ENCODE assay signal across 10 cellular contexts in the genomic region with DNA sequence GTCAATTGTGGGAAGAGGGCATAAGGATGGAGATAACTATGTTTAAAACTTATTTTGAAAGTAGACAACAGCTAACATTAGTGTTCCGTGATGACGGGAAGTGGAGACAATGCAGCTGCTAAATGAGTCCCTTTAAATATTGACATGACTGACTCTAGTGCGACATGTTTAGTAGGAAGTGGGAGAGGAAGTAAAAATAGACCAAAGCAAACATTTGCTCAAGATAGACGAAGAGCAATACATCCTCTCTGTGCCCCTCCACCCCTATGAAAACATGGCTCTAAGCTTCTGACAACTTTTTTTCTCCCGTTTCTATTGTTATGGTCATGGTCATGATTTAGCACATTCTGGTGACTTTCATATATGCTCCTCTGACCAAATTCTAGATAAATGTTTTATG. TPM values are rescaled to one million over a fixed set of nuclear protein-coding genes. Genes with fewer than 3 reads are reported as not detected.
A peak's percentile ranks its signal among the peaks of the same experiment; 100 is the strongest.
DNase-seq lines count a peak whose midpoint lies in the region; ATAC-seq and TF ChIP-seq lines count a peak whose summit lies in the region.
"Had no signal": no experiment of that assay in that cellular context is flagged by ENCODE, and none has a peak within 500 bp of the region (broad histone marks: within the 10 kb centered on the region; RNA-seq: fewer than 3 reads in every experiment).

No MANE protein-coding gene starts in this region.

- H3K27ac ChIP-seq in neutrophil = peak overlapping the region; percentile 56
- H3K27ac ChIP-seq: HL-60, WERI-Rb-1 had no signal

- peaks cover 31 to 48% of the 10 kb centered on the region in 2 experiments for H3K4me1 ChIP-seq in neutrophil (ENCODE audit: control insufficient read depth in 1 of 2, insufficient read depth in 1 of 2, low read depth in 1 of 2, low read length in 1 of 2)

- no peak overlapping the region for H3K27ac Mint-ChIP-seq in WTC11

- no peaks in the 10 kb centered on the region for H3K9me3 Mint-ChIP-seq in WTC11

- no peak for DNase-seq in WTC11 (ENCODE audit: low spot score)
- DNase-seq in NCI-H2227 (lab: John Stamatoyannopoulos, UW; ENCODE audit: unreplicated experiment) = no peak
- no peak for DNase-seq in COLO668 (lab: John Stamatoyannopoulos, UW; ENCODE audit: unreplicated experiment)
- no peak for DNase-seq in superior temporal gyrus (ENCODE audit: extremely low spot score)
- no peak for DNase-seq in inferior parietal cortex (ENCODE audit: extremely low spot score)
- DNase-seq: WERI-Rb-1 had no signal

- no peaks in the 10 kb centered on the region for H3K27me3 ChIP-seq in neutrophil

- peaks cover 15% of the 10 kb centered on the region for H3K4me1 Mint-ChIP-seq in WTC11

- no peaks in the 10 kb centered on the region for H3K36me3 ChIP-seq in neutrophil
- H3K36me3 ChIP-seq: WERI-Rb-1 had no signal

- ATAC-seq in GM18873 (IDR thresholded peaks at IDR 0.05; ENCODE audit: low FRiP score, unreplicated experiment) = peak; percentile 57
- ATAC-seq in HG02870 (IDR thresholded peaks at IDR 0.05; ENCODE audit: unreplicated experiment) = peak; percentile 47
- ATAC-seq in WTC11 = no peak

- H3K9me3 ChIP-seq in neutrophil = no peaks in the 10 kb centered on the region

- no peaks in the 10 kb centered on the region for H3K27me3 Mint-ChIP-seq in WTC11 (ENCODE audit: low read depth)

- TF ChIP-seq CTCF in WTC11 (IDR thresholded peaks at IDR 0.05) (no peak), neutrophil (IDR thresholded peaks at IDR 0.05) (no peak)

- CTCF ChIA-PET in WTC11 (lab: Charles Lee) = interaction anchor here (0.8 to 1.7 kb wide), 2 partner anchors 22 to 79 kb away, joined by 3 to 6 read pairs; no protein-coding TSS in a partner anchor

- H3K36me3 Mint-ChIP-seq in WTC11 = no peaks in the 10 kb centered on the region

- POLR2A ChIA-PET in WTC11 (lab: Charles Lee) = no interaction called here

- H3K4me3 ChIP-seq in neutrophil (ENCODE audit: low read depth in 1 of 2, low read length in 1 of 2) = no peak overlapping the region

- H3K4me3 Mint-ChIP-seq in WTC11 = no peak overlapping the region

TF ChIP-seq in WTC11, 78 proteins besides CTCF, POLR2A, EP300 and RAD21:
- no peak for TF ChIP-seq NFE2L1 (CRISPR knock-in tag; IDR thresholded peaks at IDR 0.05)
- peak; percentile 34; the same call in 1 of the 2 replicates for TF ChIP-seq GABPB1 (CRISPR knock-in tag; IDR thresholded peaks at IDR 0.05)

RNA-seq across cellular contexts. Expression of gene HMCN1, which starts 60.0 kb away (rescaled TPM):
- total RNA-seq in WTC11 (2021) = 5.6 to 10.6 TPM (median 10.5 TPM) in 3 replicates
